ENCODE assay signal across 8 cellular contexts in genomic region chr1:168342572-168343280, GRCh38.
DNase-seq lines count a peak whose midpoint lies in the region; ATAC-seq and TF ChIP-seq lines count a peak whose summit lies in the region.

No MANE protein-coding gene starts in this region.

- H3K79me2 ChIP-seq in OCI-LY1 (ENCODE audit: insufficient read depth, low read length), result no peaks in the 10 kb centered on the region

- ATAC-seq in GM21515 (IDR thresholded peaks at IDR 0.05; ENCODE audit: unreplicated experiment) (peak; percentile 91), IMR-90 (ENCODE audit: low read depth) (peak; percentile 98)

- BruUV-seq in Caco-2 (replicated peaks; lab: Mats Ljungman, UMichigan) (no TSS peak), IMR-90 (replicated peaks; lab: Mats Ljungman, UMichigan) (no TSS peak)

- H4K91ac ChIP-seq in IMR-90 (ENCODE audit: insufficient read depth, low read depth, low read length), result no peak overlapping the region

- H2AFZ ChIP-seq in IMR-90 (replicated peaks; ENCODE audit: low read length, poor library complexity) (peak overlapping the region; percentile 86), OCI-LY1 (ENCODE audit: low read length) (no peak overlapping the region)

- H3K9me1 ChIP-seq in IMR-90 (ENCODE audit: insufficient read depth, low read length), result no peaks in the 10 kb centered on the region

- H3K36me3 ChIP-seq in Caco-2 (ENCODE audit: control insufficient read depth, insufficient read depth, low read length) (no peaks in the 10 kb centered on the region), IMR-90 (ENCODE audit: control insufficient read depth, insufficient read depth, low read length) (no peaks in the 10 kb centered on the region), OCI-LY1 (ENCODE audit: insufficient read depth, low read length) (no peaks in the 10 kb centered on the region), muscle layer of duodenum (ENCODE audit: control insufficient read depth in 1 of 2, insufficient read depth in 2 of 2, low read length in 2 of 2) (no peaks in the 10 kb centered on the region)

- H3K4me2 ChIP-seq in IMR-90 (ENCODE audit: low read depth, low read length) (peak overlapping the region; percentile 55), OCI-LY1 (ENCODE audit: low read length) (no peak overlapping the region)

- no peak overlapping the region for H3K27ac Mint-ChIP-seq in Caco-2 (ENCODE audit: unreplicated experiment)

- peak overlapping the region; percentile 60 for H3K4me3 Mint-ChIP-seq in Caco-2 (ENCODE audit: unreplicated experiment)

- H4K20me1 ChIP-seq in IMR-90 (ENCODE audit: insufficient read depth, low read length) (no peaks in the 10 kb centered on the region), OCI-LY1 (ENCODE audit: insufficient read depth, low read length) (no peaks in the 10 kb centered on the region)

- no peaks in the 10 kb centered on the region for H3F3A ChIP-seq in OCI-LY1 (ENCODE audit: insufficient read depth, low read length)

- peak; percentile 75 for TF ChIP-seq RAD21 in IMR-90 (IDR thresholded peaks at IDR 0.05; ENCODE audit: low read length)

- H3K9ac ChIP-seq in IMR-90 (ENCODE audit: low read depth, low read length), result no peak overlapping the region
- no peak overlapping the region for H3K9ac ChIP-seq in OCI-LY1 (ENCODE audit: low read length)

- POLR2A ChIA-PET in Caco-2 (lab: Charles Lee), result interaction anchor here (1.2 kb wide), 1 partner anchor 18 kb away, joined by 4 read pairs; no protein-coding TSS in a partner anchor
- POLR2A ChIA-PET in IMR-90 (lab: Charles Lee; ENCODE audit: unreplicated experiment), result no interaction called here

- peaks cover 6% of the 10 kb centered on the region for H3K36me3 Mint-ChIP-seq in Caco-2 (ENCODE audit: insufficient read depth, unreplicated experiment)

- no peak overlapping the region for H2BK120ac ChIP-seq in IMR-90 (ENCODE audit: low read depth, low read length)

- peaks cover 8% of the 10 kb centered on the region for H3K4me1 Mint-ChIP-seq in Caco-2 (ENCODE audit: low read depth, unreplicated experiment)

- CTCF ChIA-PET in Caco-2 (lab: Charles Lee) (interaction anchor here (0.5 to 2.9 kb wide), 27 partner anchors 12 to 1006 kb away, joined by 3 to 45 read pairs (median 4); no protein-coding TSS in a partner anchor), IMR-90 (lab: Yijun Ruan, JAX) (interaction anchor here (0.6 to 2.2 kb wide), 21 partner anchors 8 to 1026 kb away, joined by 3 to 12 read pairs (median 4); partner anchors contain the start of gene BLZF1)

- no peaks in the 10 kb centered on the region for H3K27me3 ChIP-seq in Caco-2 (replicated peaks; ENCODE audit: control insufficient read depth, insufficient read depth, low read length)
- H3K27me3 ChIP-seq in IMR-90 (ENCODE audit: control insufficient read depth, insufficient read depth, low read length), result peaks cover 2% of the 10 kb centered on the region
- H3K27me3 ChIP-seq in OCI-LY1 (ENCODE audit: insufficient read depth, low read length), result no peaks in the 10 kb centered on the region
- H3K27me3 ChIP-seq in muscle layer of duodenum (ENCODE audit: low read depth, low read length), result no peaks in the 10 kb centered on the region

- H4K5ac ChIP-seq in IMR-90 (ENCODE audit: low read depth, low read length), result no peak overlapping the region

- TF ChIP-seq POLR2A in IMR-90 (IDR thresholded peaks at IDR 0.05; ENCODE audit: low read depth, low read length), result no peak

- DNase-seq in Caco-2, result peak; percentile 84
- DNase-seq in IMR-90, result peak; percentile 91
- DNase-seq in activated T-cell treated with anti-CD3 and anti-CD28 coated beads for 24 hours (ENCODE audit: low read depth), result peak; percentile 81
- DNase-seq in epithelial cell of proximal tubule (ENCODE audit: low read depth), result peak; percentile 38
- DNase-seq in stimulated activated CD8-positive, alpha-beta memory T cell treated with anti-CD3 and anti-CD28 coated beads, Interleukin-7, amount 100 ng/mL, for 1 hour (ENCODE audit: low read depth in 2 of 2), result peak; percentile 68 to 79

- no peak overlapping the region for H2AK5ac ChIP-seq in IMR-90 (ENCODE audit: low read depth, low read length)

- H3K9me3 Mint-ChIP-seq in Caco-2 (ENCODE audit: unreplicated experiment), result peaks cover 25% of the 10 kb centered on the region

- H3K4ac ChIP-seq in IMR-90 (ENCODE audit: low read depth, low read length), result no peak overlapping the region

- H3K56ac ChIP-seq in IMR-90 (ENCODE audit: extremely low read depth, insufficient read depth, low read length), result no peak overlapping the region

- no peak overlapping the region for H2BK20ac ChIP-seq in IMR-90 (ENCODE audit: low read depth, low read length)

- H3K4me1 ChIP-seq in Caco-2 (peaks cover 5% of the 10 kb centered on the region; the same call in 1 of the 2 replicates), IMR-90 (ENCODE audit: control insufficient read depth, insufficient read depth, low read length) (no peaks in the 10 kb centered on the region), OCI-LY1 (ENCODE audit: insufficient read depth, low read length, severe bottlenecking) (no peaks in the 10 kb centered on the region), muscle layer of duodenum (ENCODE audit: control insufficient read depth in 1 of 2, insufficient read depth in 2 of 2, low read length in 2 of 2) (peaks cover 0 to 15% of the 10 kb centered on the region in 2 donors)

- H3K23ac ChIP-seq in IMR-90 (ENCODE audit: low read depth, low read length), result no peak overlapping the region

- H3K14ac ChIP-seq in IMR-90 (replicated peaks; ENCODE audit: low read depth, low read length), result no peak overlapping the region; the same call in 1 of the 2 replicates

- H3K27ac ChIP-seq in IMR-90 (ENCODE audit: insufficient read depth, low read length), result no peak overlapping the region
- H3K27ac ChIP-seq in OCI-LY1 (ENCODE audit: low read depth, low read length, poor library complexity, severe bottlenecking), result no peak overlapping the region
- no peak overlapping the region for H3K27ac ChIP-seq in muscle layer of duodenum (ENCODE audit: low read length)

- H3K4me3 ChIP-seq in Caco-2 (ENCODE audit: low read depth, low read length) (peak overlapping the region; percentile 15), IMR-90 (ENCODE audit: insufficient read depth, low read depth, low read length) (no peak overlapping the region), OCI-LY1 (ENCODE audit: low read depth, low read length, poor library complexity, severe bottlenecking) (no peak overlapping the region), epithelial cell of proximal tubule (ENCODE audit: low read depth, low read length) (peak overlapping the region; percentile 18), muscle layer of duodenum (ENCODE audit: low read depth in 1 of 2, low read length in 2 of 2) (peak overlapping the region; percentile 17 to 48)

- H4K8ac ChIP-seq in IMR-90 (ENCODE audit: low read depth in 2 of 2, low read length in 2 of 2), result no peak overlapping the region

- H2BK15ac ChIP-seq in IMR-90 (ENCODE audit: low read depth, low read length), result no peak overlapping the region

- WGBS in IMR-90 (ENCODE audit: extremely low coverage in 2 of 2, insufficient read length in 1 of 2), 2 experiments, result 8% methylated on average over 10 of the region's 21 CpGs; no CpG with 5 or more reads in 1 of the 2 experiments

- H3K9me2 ChIP-seq in OCI-LY1 (ENCODE audit: low read depth, low read length), result no peaks in the 10 kb centered on the region

- dilution Hi-C loops in IMR-90 (cut with HindIII; ENCODE audit: low sequenced_read_pairs, unreplicated experiment), result no loop called here

- no peaks in the 10 kb centered on the region for H3K27me3 Mint-ChIP-seq in Caco-2 (ENCODE audit: insufficient read depth, unreplicated experiment)

- H3K9me3 ChIP-seq in Caco-2 (no peaks in the 10 kb centered on the region), IMR-90 (ENCODE audit: control insufficient read depth, insufficient read depth, low read length) (no peaks in the 10 kb centered on the region), OCI-LY1 (ENCODE audit: low read length) (peaks cover 1% of the 10 kb centered on the region; the same call in 1 of the 2 replicates), muscle layer of duodenum (ENCODE audit: control insufficient read depth in 1 of 2, low read length in 2 of 2) (peaks cover 0 to 4% of the 10 kb centered on the region in 2 donors)

- no peak overlapping the region for H3K18ac ChIP-seq in IMR-90 (ENCODE audit: low read depth, low read length)

- in situ Hi-C loops in IMR-90 (cut with MboI; ENCODE audit: low sequenced_read_pairs), result loop anchor here (25.0 kb wide), 1 partner anchor 1020 kb away; the partner anchor contains the start of genes BLZF1 and NME7

- no peak overlapping the region for H2AK9ac ChIP-seq in IMR-90 (replicated peaks; ENCODE audit: low read depth, low read length, poor library complexity)

- peak; percentile 77 to 86 for TF ChIP-seq CTCF in Caco-2 (IDR thresholded peaks at IDR 0.05; ENCODE audit: insufficient read depth in 1 of 2, low read depth in 1 of 2, low read length in 1 of 2, severe bottlenecking in 1 of 2, unreplicated experiment in 1 of 2)
- TF ChIP-seq CTCF in IMR-90 (conservative IDR thresholded peaks at IDR 0.05; ENCODE audit: low read depth, low read length), result peak; percentile 86
- TF ChIP-seq CTCF in OCI-LY1 (IDR thresholded peaks at IDR 0.05; ENCODE audit: low read length), result peak; percentile 39
- peak; percentile 59 for TF ChIP-seq CTCF in epithelial cell of proximal tubule (conservative IDR thresholded peaks at IDR 0.05; ENCODE audit: low read depth, low read length)

- no peak overlapping the region for H2BK5ac ChIP-seq in IMR-90 (ENCODE audit: low read depth, low read length, poor library complexity, severe bottlenecking)

- no peaks in the 10 kb centered on the region for H3K79me1 ChIP-seq in IMR-90 (ENCODE audit: low read depth in 1 of 2, low read length in 2 of 2)

- intact Hi-C loops in Caco-2 (cut with micrococcal nuclease; ENCODE audit: unreplicated experiment), result loop anchor here (1.0 to 2.0 kb wide), 4 partner anchors 23 to 1006 kb away; no protein-coding TSS in a partner anchor
- intact Hi-C loops in IMR-90 (cut with micrococcal nuclease), result loop anchor here (1.0 to 2.0 kb wide), 3 partner anchors 97 to 1006 kb away; no protein-coding TSS in a partner anchor

TF ChIP-seq in IMR-90, 13 proteins besides CTCF, POLR2A, EP300 and RAD21:
- no peak for TF ChIP-seq MXI1 (IDR thresholded peaks at IDR 0.05; ENCODE audit: borderline replicate concordance, low read depth, low read length)
- TF ChIP-seq SMC3 (IDR thresholded peaks at IDR 0.05; ENCODE audit: low read depth, low read length), result peak; percentile 62
- peak; percentile 65; the same call in 1 of the 2 replicates for TF ChIP-seq MAZ (IDR thresholded peaks at IDR 0.05; ENCODE audit: borderline replicate concordance, low read depth, low read length)

Comparison
In these comparisons a context has a peak if more than half of its experiments do, and no peak if none do; other contexts are left out.
1. DNase-seq: peak in every context shown above with its lines; median percentile 91 in IMR-90; 84 in Caco-2; 81 in activated T-cell treated with anti-CD3 and anti-CD28 coated beads for 24 hours; 74 in stimulated activated CD8-positive, alpha-beta memory T cell treated with anti-CD3 and anti-CD28 coated beads, Interleukin-7, amount 100 ng/mL, for 1 hour; 38 in epithelial cell of proximal tubule.
2. H3K4me3 ChIP-seq: peak in Caco-2 (single experiment), epithelial cell of proximal tubule (single experiment) and muscle layer of duodenum (2 of 2); none in IMR-90 (single experiment) and OCI-LY1 (single experiment).
3. Peak in every context shown above with its lines, with median percentiles within 50 percentile points of each other: CTCF ChIP-seq.